18 cellular contexts compared by ENCODE assay signal in the genomic region with DNA sequence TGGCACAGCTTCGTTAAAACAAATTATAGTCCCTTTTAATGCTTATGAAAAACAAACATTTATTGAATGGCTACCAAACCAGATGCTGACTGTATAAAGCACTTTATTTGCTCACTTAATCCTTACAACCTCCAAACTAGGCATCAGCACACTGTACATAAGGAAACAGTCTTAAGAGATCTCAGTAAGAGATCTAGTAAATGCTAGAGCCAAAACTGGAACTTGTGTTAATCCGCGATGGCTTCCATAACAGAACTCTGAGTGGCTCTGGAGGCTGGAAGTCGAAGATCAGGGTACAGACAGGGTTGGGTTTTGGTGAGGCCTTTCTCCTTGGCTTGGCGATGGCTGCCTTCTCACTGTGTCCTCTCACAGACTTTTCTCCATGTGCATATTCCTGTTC.
"Had no signal": no experiment of that assay in that cellular context is flagged by ENCODE, and none has a peak within 500 bp of the region (broad histone marks: within the 10 kb centered on the region; RNA-seq: fewer than 3 reads in every experiment).

No MANE protein-coding gene starts in this region.

- H3K27ac ChIP-seq: body of pancreas, epithelial cell of prostate, gastroesophageal sphincter, lower lobe of right lung, testis had no signal

- H3K4me3 ChIP-seq: body of pancreas, gastroesophageal sphincter, lower lobe of right lung, testis had no signal

- H3K27ac Mint-ChIP-seq: activated B cell treated with CpG ODN at 0.5 μM for 24 hours; effector memory CD8-positive, alpha-beta T cell; mesothelial cell of epicardium had no signal

- H3K36me3 ChIP-seq: gastroesophageal sphincter, lower lobe of right lung had no signal

- H3K27me3 ChIP-seq: body of pancreas, gastroesophageal sphincter, testis had no signal

- H3K4me1 ChIP-seq: testis had no signal

- H3K9me3 ChIP-seq: body of pancreas, gastroesophageal sphincter, lower lobe of right lung, testis had no signal

- H3K4me3 Mint-ChIP-seq: activated B cell treated with CpG ODN at 0.5 μM for 24 hours; effector memory CD8-positive, alpha-beta T cell; mesothelial cell of epicardium; stimulated activated naive CD8-positive, alpha-beta T cell treated with anti-CD3 and anti-CD28 coated beads, Interleukin-15, amount 100 ng/mL, for 72 hours had no signal

- H3K27me3 Mint-ChIP-seq: activated B cell treated with CpG ODN at 0.5 μM for 24 hours; effector memory CD8-positive, alpha-beta T cell; naive B cell; stimulated activated naive CD8-positive, alpha-beta T cell treated with anti-CD3 and anti-CD28 coated beads, Interleukin-15, amount 100 ng/mL, for 72 hours had no signal

- ATAC-seq: body of pancreas; effector memory CD8-positive, alpha-beta T cell; gastroesophageal sphincter; lower lobe of right lung; stimulated activated naive CD8-positive, alpha-beta T cell treated with anti-CD3 and anti-CD28 coated beads, Interleukin-15, amount 100 ng/mL, for 72 hours had no signal

- H3K36me3 Mint-ChIP-seq: mesothelial cell of epicardium, naive B cell had no signal

- DNase-seq: activated B cell treated with CpG ODN at 0.5 μM for 24 hours; activated CD4-positive, alpha-beta T cell treated with anti-CD3 and anti-CD28 coated beads, Interleukin-2, amount 50 U/mL, for 1 hour; activated naive CD4-positive, alpha-beta T cell treated with anti-CD3 and anti-CD28 coated beads, Interleukin-2, amount 50 U/mL, for 16 hours; activated T-cell treated with anti-CD3 and anti-CD28 coated beads, Interleukin-2, amount 50 U/mL, for 1 hour; amniotic stem cell; body of pancreas; central memory CD4-positive, alpha-beta T cell; effector memory CD8-positive, alpha-beta T cell; lower lobe of right lung; naive B cell; retina; stimulated activated CD4-positive, alpha-beta T cell treated with anti-CD3 and anti-CD28 coated beads, Interleukin-15, amount 100 ng/mL, for 24 hours; stimulated activated CD4-positive, alpha-beta T cell treated with anti-CD3 and anti-CD28 coated beads, Interleukin-4, amount 100 ng/mL, for 24 hours; stimulated activated naive CD8-positive, alpha-beta T cell treated with anti-CD3 and anti-CD28 coated beads, Interleukin-15, amount 100 ng/mL, for 72 hours; testis had no signal
